Comparison of ENCODE assay signal across 27 cellular contexts in the genomic region with DNA sequence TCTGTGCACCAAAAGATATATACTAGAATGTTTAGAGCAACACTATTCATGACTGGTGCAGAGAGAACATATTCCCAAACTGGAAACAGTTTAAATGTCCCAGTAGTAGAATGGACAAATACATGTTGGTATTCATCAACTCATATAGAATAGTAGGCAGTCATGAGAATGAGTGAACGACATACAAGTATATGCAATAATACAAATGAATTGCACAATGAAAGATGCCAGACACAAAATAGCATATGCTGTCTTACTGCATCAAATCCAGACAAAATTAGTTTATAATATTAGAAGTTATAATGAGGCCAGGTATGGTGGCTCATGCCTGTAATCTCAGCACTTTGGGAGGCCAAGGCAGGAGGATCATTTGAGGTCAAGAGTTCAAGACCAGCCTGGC. TPM values are rescaled to one million over a fixed set of nuclear protein-coding genes. Genes with fewer than 3 reads are reported as not detected.
"Had no signal": no experiment of that assay in that cellular context is flagged by ENCODE, and none has a peak within 500 bp of the region (broad histone marks: within the 10 kb centered on the region; RNA-seq: fewer than 3 reads in every experiment).

No MANE protein-coding gene starts in this region.

- H3K36me3 Mint-ChIP-seq: activated naive CD8-positive, alpha-beta T cell treated with anti-CD3 and anti-CD28 coated beads for 36 hours; immature natural killer cell had no signal

- H3K4me3 Mint-ChIP-seq: activated naive CD4-positive, alpha-beta T cell treated with anti-CD3 and anti-CD28 coated beads for 36 hours; activated naive CD8-positive, alpha-beta T cell treated with anti-CD3 and anti-CD28 coated beads for 36 hours; dendritic cell treated with granulocyte-macrophage colony-stimulating factor and Interleukin-4, amounts not matched to agents 40 ng/mL and 50 ng/mL, for 4 days; immature natural killer cell; memory B cell; naive thymus-derived CD8-positive, alpha-beta T cell; neural crest cell had no signal

- FAIRE-seq: TTC549, urothelium cell line had no signal

- H3K4me3 ChIP-seq: esophagus squamous epithelium, thoracic aorta had no signal

- H3K4me1 Mint-ChIP-seq: activated naive CD8-positive, alpha-beta T cell treated with anti-CD3 and anti-CD28 coated beads for 36 hours; immature natural killer cell; memory B cell; naive thymus-derived CD8-positive, alpha-beta T cell; neural crest cell had no signal

- H3K27ac ChIP-seq: esophagus squamous epithelium, VCaP had no signal

- H3K27ac Mint-ChIP-seq: activated naive CD4-positive, alpha-beta T cell treated with anti-CD3 and anti-CD28 coated beads for 36 hours; activated naive CD8-positive, alpha-beta T cell treated with anti-CD3 and anti-CD28 coated beads for 36 hours; dendritic cell treated with granulocyte-macrophage colony-stimulating factor and Interleukin-4, amounts not matched to agents 40 ng/mL and 50 ng/mL, for 4 days; immature natural killer cell; memory B cell; naive thymus-derived CD8-positive, alpha-beta T cell had no signal

- H3K36me3 ChIP-seq: esophagus squamous epithelium, thoracic aorta had no signal

- DNase-seq: activated CD4-positive, alpha-beta T cell treated with anti-CD3 and anti-CD28 coated beads for 4 hours; activated CD4-positive, alpha-beta T cell treated with anti-CD3 and anti-CD28 coated beads, Interleukin-2, amount 50 U/mL, for 48 hours; activated CD8-positive, alpha-beta memory T cell treated with anti-CD3 and anti-CD28 coated beads for 24 hours; activated effector memory CD4-positive, alpha-beta T cell treated with Interleukin-2 at 50 U/mL for 16 hours; activated naive CD4-positive, alpha-beta T cell treated with anti-CD3 and anti-CD28 coated beads for 36 hours; activated naive CD8-positive, alpha-beta T cell treated with anti-CD3 and anti-CD28 coated beads for 36 hours; amygdala; central memory CD4-positive, alpha-beta T cell; esophagus squamous epithelium; hypothalamus; immature natural killer cell; midbrain; naive thymus-derived CD8-positive, alpha-beta T cell; occipital lobe; right cardiac atrium; stimulated activated CD4-positive, alpha-beta T cell treated with anti-CD3 and anti-CD28 coated beads, Interleukin-2, amount 100 ng/mL, for 48 hours; stimulated activated naive CD8-positive, alpha-beta T cell treated with anti-CD3 and anti-CD28 coated beads, Interleukin-15, Interleukin-2, amounts not matched to agents 100 U/mL and 50 U/mL, for 24 hours had no signal

- H3K4me1 ChIP-seq: esophagus squamous epithelium had no signal

- ATAC-seq: naive thymus-derived CD8-positive, alpha-beta T cell; right cardiac atrium; stimulated activated naive CD8-positive, alpha-beta T cell treated with anti-CD3 and anti-CD28 coated beads, Interleukin-15, Interleukin-2, amounts not matched to agents 100 U/mL and 50 U/mL, for 24 hours had no signal

RNA-seq across cellular contexts. Expression of a gene that starts 8.3 kb away (rescaled TPM):
- total RNA-seq: activated naive CD4-positive, alpha-beta T cell treated with anti-CD3 and anti-CD28 coated beads for 36 hours; activated naive CD8-positive, alpha-beta T cell treated with anti-CD3 and anti-CD28 coated beads for 36 hours; esophagus squamous epithelium; fibroblast of villous mesenchyme; kidney epithelial cell; naive thymus-derived CD8-positive, alpha-beta T cell; neural crest cell; occipital lobe; T-helper 1 cell treated with Interleukin-12 subunit alpha and Interleukin-12 subunit beta and Interleukin-4 antibody, amounts not matched to agents 30 ng/mL and 1 ng/mL, for 36 hours had no signal
- polyA plus RNA-seq: immature natural killer cell; naive thymus-derived CD8-positive, alpha-beta T cell had no signal

RNA-seq across cellular contexts. Expression of a gene that starts 19.7 kb away (rescaled TPM):
- total RNA-seq: activated naive CD4-positive, alpha-beta T cell treated with anti-CD3 and anti-CD28 coated beads for 36 hours; fibroblast of villous mesenchyme; naive thymus-derived CD8-positive, alpha-beta T cell; neural crest cell; occipital lobe; T-helper 1 cell treated with Interleukin-12 subunit alpha and Interleukin-12 subunit beta and Interleukin-4 antibody, amounts not matched to agents 30 ng/mL and 1 ng/mL, for 36 hours had no signal

RNA-seq across cellular contexts. Expression of a gene that starts 40.8 kb away (rescaled TPM):
- total RNA-seq: fibroblast of villous mesenchyme, neural crest cell, occipital lobe, right cardiac atrium had no signal
- polyA plus RNA-seq: right cardiac atrium had no signal

RNA-seq across cellular contexts. Expression of a gene that starts 57.9 kb away (rescaled TPM):
- total RNA-seq: activated naive CD4-positive, alpha-beta T cell treated with anti-CD3 and anti-CD28 coated beads for 36 hours; activated naive CD8-positive, alpha-beta T cell treated with anti-CD3 and anti-CD28 coated beads for 36 hours had no signal
